In genomic region chr11:82722236-82722635, GRCh38 we compare ENCODE assay signal across 19 cellular contexts. TPM values are rescaled to one million over a fixed set of nuclear protein-coding genes. Genes with fewer than 3 reads are reported as not detected.
"Had no signal": no experiment of that assay in that cellular context is flagged by ENCODE, and none has a peak within 500 bp of the region (broad histone marks: within the 10 kb centered on the region; RNA-seq: fewer than 3 reads in every experiment).

No MANE protein-coding gene starts in this region.

- H3K4me3 Mint-ChIP-seq: naive thymus-derived CD8-positive, alpha-beta T cell; type B pancreatic cell had no signal

- H3K36me3 ChIP-seq: ascending aorta, prostate gland, right atrium auricular region, WERI-Rb-1 had no signal

- DNase-seq: activated CD4-positive, alpha-beta T cell treated with anti-CD3 and anti-CD28 coated beads for 1 hour; activated CD8-positive, alpha-beta memory T cell treated with anti-CD3 and anti-CD28 coated beads for 24 hours; activated CD8-positive, alpha-beta memory T cell treated with anti-CD3 and anti-CD28 coated beads, Interleukin-2, amount 50 U/mL, for 48 hours; activated effector memory CD4-positive, alpha-beta T cell treated with anti-CD3 and anti-CD28 coated beads, Interleukin-2, amount 50 U/mL, for 16 hours; activated naive CD4-positive, alpha-beta T cell treated with anti-CD3 and anti-CD28 coated beads, Interleukin-2, amount 50 U/mL, for 16 hours; activated T-cell treated with anti-CD3 and anti-CD28 coated beads, Interleukin-2, amount 50 U/mL, for 48 hours; erythroblast; mesendoderm; naive thymus-derived CD8-positive, alpha-beta T cell; small intestine; stimulated activated CD4-positive, alpha-beta T cell treated with anti-CD3 and anti-CD28 coated beads, Interleukin-15, amount 100 ng/mL, for 24 hours; stimulated activated CD4-positive, alpha-beta T cell treated with anti-CD3 and anti-CD28 coated beads, Interleukin-2, amount 100 ng/mL, for 48 hours; testis; WERI-Rb-1 had no signal

- H3K36me3 Mint-ChIP-seq: type B pancreatic cell had no signal

- H3K9me3 ChIP-seq: ascending aorta, prostate gland, right atrium auricular region, testis had no signal

- H3K27me3 ChIP-seq: ascending aorta, right atrium auricular region, testis had no signal

- H3K4me1 ChIP-seq: prostate gland, testis had no signal

- H3K4me3 ChIP-seq: ascending aorta, coronary artery, prostate gland, right atrium auricular region, testis had no signal

- H3K27ac Mint-ChIP-seq: naive thymus-derived CD8-positive, alpha-beta T cell; type B pancreatic cell had no signal

- H3K9me3 Mint-ChIP-seq: naive thymus-derived CD8-positive, alpha-beta T cell; type B pancreatic cell had no signal

- ATAC-seq: naive thymus-derived CD8-positive, alpha-beta T cell had no signal

- H3K27ac ChIP-seq: prostate gland, right atrium auricular region, testis, WERI-Rb-1 had no signal

RNA-seq across cellular contexts. Expression of gene FAM181B, which starts 11.4 kb away (rescaled TPM):
- total RNA-seq: ascending aorta; naive thymus-derived CD8-positive, alpha-beta T cell had no signal
- polyA plus RNA-seq: naive thymus-derived CD8-positive, alpha-beta T cell had no signal
